ENCODE assay signal across 1 cellular context in the genomic region with DNA sequence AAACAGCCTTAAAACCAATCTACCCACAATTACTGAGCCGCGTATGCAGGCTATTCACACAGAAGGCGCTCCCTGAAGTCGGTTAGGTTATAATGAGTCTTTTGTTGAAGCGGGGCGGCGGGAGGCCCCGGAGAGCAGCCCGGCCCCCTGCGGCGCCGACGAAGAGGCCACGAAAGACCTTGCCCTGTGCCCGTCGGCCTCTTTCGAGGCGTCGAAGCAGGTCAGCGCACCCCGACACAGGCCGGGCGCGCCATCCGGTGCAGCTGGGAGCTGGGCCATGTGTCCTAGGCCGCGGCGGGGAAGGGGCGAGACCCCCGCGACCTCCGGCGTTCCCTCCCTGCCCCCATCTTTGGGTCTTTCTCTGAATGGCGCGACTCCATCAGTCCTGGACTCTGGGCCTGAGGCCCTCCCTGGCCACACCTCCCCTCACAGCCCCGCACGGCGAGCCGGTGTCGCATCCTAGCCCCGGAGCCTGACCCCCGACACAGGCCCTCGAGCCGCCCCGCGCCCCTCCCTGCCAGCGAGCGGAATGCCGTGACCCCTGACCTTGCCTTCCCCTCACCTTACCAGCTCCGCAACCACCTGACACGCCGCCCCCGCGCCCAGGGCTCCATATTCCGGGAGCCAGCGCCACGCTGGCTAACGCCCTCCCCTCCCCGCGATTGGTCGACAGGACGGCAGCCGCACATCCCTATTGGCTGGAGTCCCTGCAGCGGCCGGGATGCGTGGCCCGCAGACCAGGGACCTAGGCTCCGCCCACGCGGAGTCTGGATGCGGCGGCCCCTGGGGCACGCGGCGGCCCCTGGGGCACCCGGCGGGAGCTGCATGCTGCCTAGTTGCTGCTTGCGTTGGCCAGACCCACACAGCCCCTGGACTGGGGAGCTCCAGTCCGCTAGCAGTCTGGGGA.
TF ChIP-seq lines count a peak whose summit lies in the region.

Gene SLC11A2 (minus strand): TSS at position 637 of the 907 bp plus-strand sequence. CDS start 15,656 bp downstream, outside the sequence.

TF ChIP-seq in HepG2, 621 proteins besides CTCF, POLR2A, EP300 and RAD21 (continued from another document and continues in another):
- TF ChIP-seq, protein P1, sequence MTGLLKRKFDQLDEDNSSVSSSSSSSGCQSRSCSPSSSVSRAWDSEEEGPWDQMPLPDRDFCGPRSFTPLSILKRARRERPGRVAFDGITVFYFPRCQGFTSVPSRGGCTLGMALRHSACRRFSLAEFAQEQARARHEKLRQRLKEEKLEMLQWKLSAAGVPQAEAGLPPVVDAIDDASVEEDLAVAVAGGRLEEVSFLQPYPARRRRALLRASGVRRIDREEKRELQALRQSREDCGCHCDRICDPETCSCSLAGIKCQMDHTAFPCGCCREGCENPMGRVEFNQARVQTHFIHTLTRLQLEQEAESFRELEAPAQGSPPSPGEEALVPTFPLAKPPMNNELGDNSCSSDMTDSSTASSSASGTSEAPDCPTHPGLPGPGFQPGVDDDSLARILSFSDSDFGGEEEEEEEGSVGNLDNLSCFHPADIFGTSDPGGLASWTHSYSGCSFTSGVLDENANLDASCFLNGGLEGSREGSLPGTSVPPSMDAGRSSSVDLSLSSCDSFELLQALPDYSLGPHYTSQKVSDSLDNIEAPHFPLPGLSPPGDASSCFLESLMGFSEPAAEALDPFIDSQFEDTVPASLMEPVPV (CRISPR knock-in tag; IDR thresholded peaks at IDR 0.05): peak; percentile 94
- TF ChIP-seq ZFP36L1 (CRISPR knock-in tag; IDR thresholded peaks at IDR 0.05) (peak; percentile 82), ZNF354B (CRISPR knock-in tag; IDR thresholded peaks at IDR 0.05) (0 out of 2 replicates have a peak, but pooled peaks have one; percentile 79), MTF2 (CRISPR knock-in tag; IDR thresholded peaks at IDR 0.05; ENCODE audit: borderline replicate concordance) (peak; percentile 35; the same call in 1 of the 2 replicates), CHCHD3 (CRISPR knock-in tag; IDR thresholded peaks at IDR 0.05) (peak; percentile 61; the same call in 1 of the 2 replicates), ZNF7 (CRISPR knock-in tag; IDR thresholded peaks at IDR 0.05) (no peak), NKX3-1 (CRISPR knock-in tag; IDR thresholded peaks at IDR 0.05) (no peak), TCF7 (IDR thresholded peaks at IDR 0.05; ENCODE audit: low read depth) (peak; percentile 41; the same call in 1 of the 2 replicates), ZKSCAN1 (IDR thresholded peaks at IDR 0.05; ENCODE audit: low read length) (no peak), PITX1 (CRISPR knock-in tag; IDR thresholded peaks at IDR 0.05) (peak; percentile 56; the same call in 1 of the 2 replicates), POGK (CRISPR knock-in tag; conservative IDR thresholded peaks at IDR 0.05) (peak; percentile 20), HNF4A (CRISPR knock-in tag; IDR thresholded peaks at IDR 0.05) (peak; percentile 61), SNAI1 (CRISPR knock-in tag; IDR thresholded peaks at IDR 0.05; ENCODE audit: borderline replicate concordance) (peak; percentile 90), ZNF879 (CRISPR knock-in tag; IDR thresholded peaks at IDR 0.05) (peak; percentile 18; the same call in 1 of the 2 replicates), CENPBD1 (CRISPR knock-in tag; IDR thresholded peaks at IDR 0.05; ENCODE audit: borderline replicate concordance, low read depth) (no peak; the same call in 1 of the 2 replicates), EED (CRISPR knock-in tag; IDR thresholded peaks at IDR 0.05) (peak; percentile 97), ZFP36L2 (CRISPR knock-in tag; IDR thresholded peaks at IDR 0.05) (no peak), HNRNPH1 (optimal IDR thresholded peaks at IDR 0.05; ENCODE audit: low read depth, low read length) (no peak), ZSCAN20 (CRISPR knock-in tag; IDR thresholded peaks at IDR 0.05; ENCODE audit: borderline replicate concordance) (peak; percentile 78; the same call in 1 of the 2 replicates), SNRNP70 (IDR thresholded peaks at IDR 0.05; ENCODE audit: low read depth, low read length) (no peak), ZNF572 (CRISPR knock-in tag; IDR thresholded peaks at IDR 0.05) (peak; percentile 87), IRX3 (CRISPR knock-in tag; IDR thresholded peaks at IDR 0.05; ENCODE audit: borderline replicate concordance, low read depth) (peak; percentile 91), ZBTB39 (CRISPR knock-in tag; IDR thresholded peaks at IDR 0.05) (0 out of 2 replicates have a peak, but pooled peaks have one; percentile 26), ZBTB38 (CRISPR knock-in tag; IDR thresholded peaks at IDR 0.05) (peak; percentile 82; the same call in 1 of the 2 replicates), ZNF629 (CRISPR knock-in tag; conservative IDR thresholded peaks at IDR 0.05) (0 out of 2 replicates have a peak, but pooled peaks have one; percentile 1), CBX5 (CRISPR knock-in tag; IDR thresholded peaks at IDR 0.05; ENCODE audit: borderline replicate concordance) (peak; percentile 75), FOXK1 (CRISPR knock-in tag; IDR thresholded peaks at IDR 0.05; ENCODE audit: borderline replicate concordance, low read depth) (peak; percentile 31; the same call in 1 of the 2 replicates)
- TF ChIP-seq, protein P2, sequence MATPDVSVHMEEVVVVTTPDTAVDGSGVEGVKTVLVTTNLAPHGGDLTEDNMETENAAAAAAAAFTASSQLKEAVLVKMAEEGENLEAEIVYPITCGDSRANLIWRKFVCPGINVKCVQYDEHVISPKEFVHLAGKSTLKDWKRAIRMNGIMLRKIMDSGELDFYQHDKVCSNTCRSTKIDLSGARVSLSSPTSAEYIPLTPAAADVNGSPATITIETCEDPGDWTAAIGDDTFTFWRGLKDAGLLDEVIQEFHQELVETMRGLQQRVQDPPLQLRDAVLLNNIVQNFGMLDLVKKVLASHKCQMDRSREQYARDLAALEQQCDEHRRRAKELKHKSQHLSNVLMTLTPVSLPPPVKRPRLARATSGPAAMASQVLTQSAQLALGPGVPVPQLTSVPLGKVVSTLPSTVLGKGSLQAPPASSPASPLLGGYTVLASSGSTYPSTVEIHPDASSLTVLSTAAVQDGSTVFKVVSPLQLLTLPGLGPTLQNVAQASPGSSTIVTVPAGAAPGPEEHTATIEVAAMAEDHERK (CRISPR knock-in tag; IDR thresholded peaks at IDR 0.05; ENCODE audit: low read depth): no peak; the same call in 1 of the 2 replicates
- TF ChIP-seq, protein P3, sequence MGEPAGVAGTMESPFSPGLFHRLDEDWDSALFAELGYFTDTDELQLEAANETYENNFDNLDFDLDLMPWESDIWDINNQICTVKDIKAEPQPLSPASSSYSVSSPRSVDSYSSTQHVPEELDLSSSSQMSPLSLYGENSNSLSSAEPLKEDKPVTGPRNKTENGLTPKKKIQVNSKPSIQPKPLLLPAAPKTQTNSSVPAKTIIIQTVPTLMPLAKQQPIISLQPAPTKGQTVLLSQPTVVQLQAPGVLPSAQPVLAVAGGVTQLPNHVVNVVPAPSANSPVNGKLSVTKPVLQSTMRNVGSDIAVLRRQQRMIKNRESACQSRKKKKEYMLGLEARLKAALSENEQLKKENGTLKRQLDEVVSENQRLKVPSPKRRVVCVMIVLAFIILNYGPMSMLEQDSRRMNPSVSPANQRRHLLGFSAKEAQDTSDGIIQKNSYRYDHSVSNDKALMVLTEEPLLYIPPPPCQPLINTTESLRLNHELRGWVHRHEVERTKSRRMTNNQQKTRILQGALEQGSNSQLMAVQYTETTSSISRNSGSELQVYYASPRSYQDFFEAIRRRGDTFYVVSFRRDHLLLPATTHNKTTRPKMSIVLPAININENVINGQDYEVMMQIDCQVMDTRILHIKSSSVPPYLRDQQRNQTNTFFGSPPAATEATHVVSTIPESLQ (CRISPR knock-in tag; conservative IDR thresholded peaks at IDR 0.05): no peak
- TF ChIP-seq, protein P4, sequence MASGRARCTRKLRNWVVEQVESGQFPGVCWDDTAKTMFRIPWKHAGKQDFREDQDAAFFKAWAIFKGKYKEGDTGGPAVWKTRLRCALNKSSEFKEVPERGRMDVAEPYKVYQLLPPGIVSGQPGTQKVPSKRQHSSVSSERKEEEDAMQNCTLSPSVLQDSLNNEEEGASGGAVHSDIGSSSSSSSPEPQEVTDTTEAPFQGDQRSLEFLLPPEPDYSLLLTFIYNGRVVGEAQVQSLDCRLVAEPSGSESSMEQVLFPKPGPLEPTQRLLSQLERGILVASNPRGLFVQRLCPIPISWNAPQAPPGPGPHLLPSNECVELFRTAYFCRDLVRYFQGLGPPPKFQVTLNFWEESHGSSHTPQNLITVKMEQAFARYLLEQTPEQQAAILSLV (CRISPR knock-in tag; IDR thresholded peaks at IDR 0.05; ENCODE audit: borderline replicate concordance): no peak
- TF ChIP-seq, protein P5, sequence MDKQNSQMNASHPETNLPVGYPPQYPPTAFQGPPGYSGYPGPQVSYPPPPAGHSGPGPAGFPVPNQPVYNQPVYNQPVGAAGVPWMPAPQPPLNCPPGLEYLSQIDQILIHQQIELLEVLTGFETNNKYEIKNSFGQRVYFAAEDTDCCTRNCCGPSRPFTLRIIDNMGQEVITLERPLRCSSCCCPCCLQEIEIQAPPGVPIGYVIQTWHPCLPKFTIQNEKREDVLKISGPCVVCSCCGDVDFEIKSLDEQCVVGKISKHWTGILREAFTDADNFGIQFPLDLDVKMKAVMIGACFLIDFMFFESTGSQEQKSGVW (CRISPR knock-in tag; IDR thresholded peaks at IDR 0.05; ENCODE audit: borderline replicate concordance): peak; percentile 92; the same call in 1 of the 2 replicates
- TF ChIP-seq, protein P6, sequence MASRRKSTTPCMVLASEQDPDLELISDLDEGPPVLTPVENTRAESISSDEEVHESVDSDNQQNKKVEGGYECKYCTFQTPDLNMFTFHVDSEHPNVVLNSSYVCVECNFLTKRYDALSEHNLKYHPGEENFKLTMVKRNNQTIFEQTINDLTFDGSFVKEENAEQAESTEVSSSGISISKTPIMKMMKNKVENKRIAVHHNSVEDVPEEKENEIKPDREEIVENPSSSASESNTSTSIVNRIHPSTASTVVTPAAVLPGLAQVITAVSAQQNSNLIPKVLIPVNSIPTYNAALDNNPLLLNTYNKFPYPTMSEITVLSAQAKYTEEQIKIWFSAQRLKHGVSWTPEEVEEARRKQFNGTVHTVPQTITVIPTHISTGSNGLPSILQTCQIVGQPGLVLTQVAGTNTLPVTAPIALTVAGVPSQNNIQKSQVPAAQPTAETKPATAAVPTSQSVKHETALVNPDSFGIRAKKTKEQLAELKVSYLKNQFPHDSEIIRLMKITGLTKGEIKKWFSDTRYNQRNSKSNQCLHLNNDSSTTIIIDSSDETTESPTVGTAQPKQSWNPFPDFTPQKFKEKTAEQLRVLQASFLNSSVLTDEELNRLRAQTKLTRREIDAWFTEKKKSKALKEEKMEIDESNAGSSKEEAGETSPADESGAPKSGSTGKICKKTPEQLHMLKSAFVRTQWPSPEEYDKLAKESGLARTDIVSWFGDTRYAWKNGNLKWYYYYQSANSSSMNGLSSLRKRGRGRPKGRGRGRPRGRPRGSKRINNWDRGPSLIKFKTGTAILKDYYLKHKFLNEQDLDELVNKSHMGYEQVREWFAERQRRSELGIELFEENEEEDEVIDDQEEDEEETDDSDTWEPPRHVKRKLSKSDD (CRISPR knock-in tag; IDR thresholded peaks at IDR 0.05; ENCODE audit: low read depth): 0 out of 2 replicates have a peak, but pooled peaks have one; percentile 20
- TF ChIP-seq, protein P7, sequence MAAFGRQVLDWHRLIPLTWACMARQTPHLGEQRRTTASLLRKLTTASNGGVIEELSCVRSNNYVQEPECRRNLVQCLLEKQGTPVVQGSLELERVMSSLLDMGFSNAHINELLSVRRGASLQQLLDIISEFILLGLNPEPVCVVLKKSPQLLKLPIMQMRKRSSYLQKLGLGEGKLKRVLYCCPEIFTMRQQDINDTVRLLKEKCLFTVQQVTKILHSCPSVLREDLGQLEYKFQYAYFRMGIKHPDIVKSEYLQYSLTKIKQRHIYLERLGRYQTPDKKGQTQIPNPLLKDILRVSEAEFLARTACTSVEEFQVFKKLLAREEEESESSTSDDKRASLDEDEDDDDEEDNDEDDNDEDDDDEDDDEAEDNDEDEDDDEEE (CRISPR knock-in tag; IDR thresholded peaks at IDR 0.05): peak; percentile 79
- TF ChIP-seq, protein P8, sequence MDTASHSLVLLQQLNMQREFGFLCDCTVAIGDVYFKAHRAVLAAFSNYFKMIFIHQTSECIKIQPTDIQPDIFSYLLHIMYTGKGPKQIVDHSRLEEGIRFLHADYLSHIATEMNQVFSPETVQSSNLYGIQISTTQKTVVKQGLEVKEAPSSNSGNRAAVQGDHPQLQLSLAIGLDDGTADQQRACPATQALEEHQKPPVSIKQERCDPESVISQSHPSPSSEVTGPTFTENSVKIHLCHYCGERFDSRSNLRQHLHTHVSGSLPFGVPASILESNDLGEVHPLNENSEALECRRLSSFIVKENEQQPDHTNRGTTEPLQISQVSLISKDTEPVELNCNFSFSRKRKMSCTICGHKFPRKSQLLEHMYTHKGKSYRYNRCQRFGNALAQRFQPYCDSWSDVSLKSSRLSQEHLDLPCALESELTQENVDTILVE (CRISPR knock-in tag; IDR thresholded peaks at IDR 0.05): peak; percentile 61
